18 cellular contexts compared by ENCODE assay signal in the genomic region with DNA sequence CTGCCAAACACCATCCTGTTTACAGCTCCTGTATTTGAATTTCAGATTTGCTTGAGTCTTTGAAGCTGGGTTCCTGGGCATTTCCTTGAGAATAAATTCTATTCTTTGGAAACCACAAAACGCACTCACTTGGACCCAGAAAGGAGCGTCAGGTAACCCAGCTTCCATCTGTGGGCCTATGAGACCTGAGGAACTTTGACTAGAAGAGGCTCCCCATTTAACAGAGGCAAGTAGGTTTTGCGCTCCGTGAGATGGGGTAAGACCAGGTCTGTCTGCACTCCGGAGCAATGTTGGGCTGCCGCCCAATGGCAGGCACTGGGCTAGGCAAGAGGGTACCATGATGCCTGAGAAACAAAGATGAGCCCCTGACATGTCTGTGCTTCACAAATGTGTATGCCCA. TPM values are rescaled to one million over a fixed set of nuclear protein-coding genes. Genes with fewer than 3 reads are reported as not detected.
DNase-seq lines count a peak whose midpoint lies in the region; ATAC-seq and TF ChIP-seq lines count a peak whose summit lies in the region.
"Had no signal": no experiment of that assay in that cellular context is flagged by ENCODE, and none has a peak within 500 bp of the region (broad histone marks: within the 10 kb centered on the region; RNA-seq: fewer than 3 reads in every experiment).

No MANE protein-coding gene starts in this region.

- H3K4me1 ChIP-seq in esophagus squamous epithelium (peaks cover 0 to 54% (median 4%) of the 10 kb centered on the region in 3 donors), GM23338 (ENCODE audit: insufficient read depth) (no peaks in the 10 kb centered on the region)
- H3K4me1 ChIP-seq: gastrocnemius medialis, pancreas had no signal

- TF ChIP-seq POLR2A in esophagus squamous epithelium (IDR thresholded peaks at IDR 0.05), result no peak

- H4K20me1 ChIP-seq in GM23338 (replicated peaks; ENCODE audit: insufficient read depth), result no peaks in the 10 kb centered on the region

- 79 to 92% methylated on average over 4 to 6 of the region's 6 CpGs for WGBS in esophagus squamous epithelium, 2 donors

- no peak overlapping the region for H2AFZ ChIP-seq in GM23338

- no peaks in the 10 kb centered on the region for H3K9me3 ChIP-seq in esophagus squamous epithelium
- H3K9me3 ChIP-seq: gastrocnemius medialis, pancreas, upper lobe of right lung had no signal

- peaks cover 0 to 31% (median 0%) of the 10 kb centered on the region in 4 donors for H3K27me3 ChIP-seq in esophagus squamous epithelium
- no peaks in the 10 kb centered on the region for H3K27me3 ChIP-seq in GM23338 (ENCODE audit: insufficient read depth)
- H3K27me3 ChIP-seq: pancreas had no signal

- CTCF ChIA-PET in activated naive CD4-positive, alpha-beta T cell treated with anti-CD3 and anti-CD28 coated beads for 36 hours (lab: Charles Lee), result interaction anchor here (0.6 to 11.6 kb wide), 19 partner anchors 8 to 131 kb away, joined by 3 to 153 read pairs (median 4); no protein-coding TSS in a partner anchor

- H3K36me3 ChIP-seq in esophagus squamous epithelium (no peaks in the 10 kb centered on the region), GM23338 (ENCODE audit: insufficient read depth) (no peaks in the 10 kb centered on the region)
- H3K36me3 ChIP-seq: gastrocnemius medialis, pancreas, upper lobe of right lung had no signal

- H3K4me2 ChIP-seq in GM23338, result no peak overlapping the region

- DNase-seq in activated naive CD4-positive, alpha-beta T cell treated with anti-CD3 and anti-CD28 coated beads for 36 hours, result peak; percentile 85
- DNase-seq in activated naive CD4-positive, alpha-beta T cell treated with Interleukin-2 at 50 U/mL for 16 hours, result no peak
- DNase-seq in activated T-cell treated with anti-CD3 and anti-CD28 coated beads, Interleukin-2, amount 50 U/mL, for 72 hours, result peak; percentile 46 to 54
- no peak for DNase-seq in esophagus squamous epithelium (lab: John Stamatoyannopoulos, UW)
- no peak for DNase-seq in Ammon's horn (ENCODE audit: low spot score)
- no peak for DNase-seq in GM23338 (ENCODE audit: low spot score)
- no peak for DNase-seq in natural killer cell treated with Interleukin-12 subunit alpha and Interleukin-12 subunit beta and Interleukin-15 and Interleukin-18, amount 100 ng/mL, for 72 hours (ENCODE audit: low spot score)
- DNase-seq: EL, gastrocnemius medialis, left cardiac atrium, NCI-H2081, NCI-H774, pancreas, upper lobe of right lung had no signal

- no peaks in the 10 kb centered on the region for H3K79me2 ChIP-seq in GM23338 (replicated peaks; ENCODE audit: insufficient read depth)

- no peaks in the 10 kb centered on the region for H3K9me3 Mint-ChIP-seq in activated naive CD4-positive, alpha-beta T cell treated with anti-CD3 and anti-CD28 coated beads for 36 hours
- H3K9me3 Mint-ChIP-seq in activated T-cell treated with anti-CD3 and anti-CD28 coated beads, Interleukin-2, amount 50 U/mL, for 72 hours, result no peaks in the 10 kb centered on the region
- H3K9me3 Mint-ChIP-seq in GM23338, result no peaks in the 10 kb centered on the region; the same call in 2 of the 3 replicates
- no peaks in the 10 kb centered on the region for H3K9me3 Mint-ChIP-seq in natural killer cell treated with Interleukin-12 subunit alpha and Interleukin-12 subunit beta and Interleukin-15 and Interleukin-18, amount 100 ng/mL, for 72 hours
- H3K9me3 Mint-ChIP-seq: IgD-negative memory B cell had no signal

- no peaks in the 10 kb centered on the region for H3F3A ChIP-seq in GM23338 (replicated peaks; ENCODE audit: low read depth)

- H3K9me2 ChIP-seq in GM23338 (ENCODE audit: insufficient read depth), result no peaks in the 10 kb centered on the region

- peak; percentile 78 to 81 for ATAC-seq in activated T-cell treated with anti-CD3 and anti-CD28 coated beads, Interleukin-2, amount 50 U/mL, for 72 hours (replicated peaks in 1 of 2)
- ATAC-seq in GM23338, result no peak
- ATAC-seq in natural killer cell treated with Interleukin-12 subunit alpha and Interleukin-12 subunit beta and Interleukin-15 and Interleukin-18, amount 100 ng/mL, for 72 hours, result no peak
- no peak for ATAC-seq in HG02870 (IDR thresholded peaks at IDR 0.05; ENCODE audit: unreplicated experiment)
- ATAC-seq: gastrocnemius medialis, left cardiac atrium, pancreas had no signal

- no peaks in the 10 kb centered on the region for H3K27me3 Mint-ChIP-seq in activated naive CD4-positive, alpha-beta T cell treated with anti-CD3 and anti-CD28 coated beads for 36 hours (ENCODE audit: low read depth)
- no peaks in the 10 kb centered on the region for H3K27me3 Mint-ChIP-seq in activated T-cell treated with anti-CD3 and anti-CD28 coated beads, Interleukin-2, amount 50 U/mL, for 72 hours (ENCODE audit: low read depth)
- peaks cover 3% of the 10 kb centered on the region for H3K27me3 Mint-ChIP-seq in GM23338 (ENCODE audit: insufficient read depth, low read depth, poor library complexity)
- peaks cover 8 to 10% of the 10 kb centered on the region in 2 donors for H3K27me3 Mint-ChIP-seq in natural killer cell treated with Interleukin-12 subunit alpha and Interleukin-12 subunit beta and Interleukin-15 and Interleukin-18, amount 100 ng/mL, for 72 hours

- H3K4me3 Mint-ChIP-seq in activated naive CD4-positive, alpha-beta T cell treated with anti-CD3 and anti-CD28 coated beads for 36 hours, result peak overlapping the region; percentile 78
- H3K4me3 Mint-ChIP-seq in activated T-cell treated with anti-CD3 and anti-CD28 coated beads, Interleukin-2, amount 50 U/mL, for 72 hours, result peak overlapping the region; percentile 82 to 85
- no peak overlapping the region for H3K4me3 Mint-ChIP-seq in GM23338
- no peak overlapping the region for H3K4me3 Mint-ChIP-seq in natural killer cell treated with Interleukin-12 subunit alpha and Interleukin-12 subunit beta and Interleukin-15 and Interleukin-18, amount 100 ng/mL, for 72 hours

- no peaks in the 10 kb centered on the region for H3K36me3 Mint-ChIP-seq in activated naive CD4-positive, alpha-beta T cell treated with anti-CD3 and anti-CD28 coated beads for 36 hours (ENCODE audit: low read depth)
- no peaks in the 10 kb centered on the region for H3K36me3 Mint-ChIP-seq in activated T-cell treated with anti-CD3 and anti-CD28 coated beads, Interleukin-2, amount 50 U/mL, for 72 hours (ENCODE audit: insufficient read depth in 2 of 2)
- no peaks in the 10 kb centered on the region for H3K36me3 Mint-ChIP-seq in GM23338 (ENCODE audit: low read depth)
- no peaks in the 10 kb centered on the region for H3K36me3 Mint-ChIP-seq in natural killer cell treated with Interleukin-12 subunit alpha and Interleukin-12 subunit beta and Interleukin-15 and Interleukin-18, amount 100 ng/mL, for 72 hours
- H3K36me3 Mint-ChIP-seq: IgD-negative memory B cell had no signal

- peaks cover 69% of the 10 kb centered on the region for H3K4me1 Mint-ChIP-seq in activated naive CD4-positive, alpha-beta T cell treated with anti-CD3 and anti-CD28 coated beads for 36 hours (ENCODE audit: low read depth)
- H3K4me1 Mint-ChIP-seq in activated T-cell treated with anti-CD3 and anti-CD28 coated beads, Interleukin-2, amount 50 U/mL, for 72 hours (ENCODE audit: low read depth), result peaks cover 56% of the 10 kb centered on the region
- H3K4me1 Mint-ChIP-seq in GM23338, result peaks cover 4% of the 10 kb centered on the region; the same call in 1 of the 3 replicates
- no peaks in the 10 kb centered on the region for H3K4me1 Mint-ChIP-seq in natural killer cell treated with Interleukin-12 subunit alpha and Interleukin-12 subunit beta and Interleukin-15 and Interleukin-18, amount 100 ng/mL, for 72 hours (ENCODE audit: low read depth in 2 of 2)
- H3K4me1 Mint-ChIP-seq: IgD-negative memory B cell had no signal

- H3K27ac Mint-ChIP-seq in activated naive CD4-positive, alpha-beta T cell treated with anti-CD3 and anti-CD28 coated beads for 36 hours, result peak overlapping the region; percentile 67
- peak overlapping the region; percentile 25 for H3K27ac Mint-ChIP-seq in activated T-cell treated with anti-CD3 and anti-CD28 coated beads, Interleukin-2, amount 50 U/mL, for 72 hours
- no peak overlapping the region for H3K27ac Mint-ChIP-seq in GM23338
- no peak overlapping the region for H3K27ac Mint-ChIP-seq in natural killer cell treated with Interleukin-12 subunit alpha and Interleukin-12 subunit beta and Interleukin-15 and Interleukin-18, amount 100 ng/mL, for 72 hours

- H3K4me3 ChIP-seq in esophagus squamous epithelium, result peak overlapping the region in 3 of 4 donors; percentile 50 to 60 (median 51)
- no peak overlapping the region for H3K4me3 ChIP-seq in GM23338
- H3K4me3 ChIP-seq: gastrocnemius medialis, upper lobe of right lung had no signal

- peak overlapping the region in 2 of 4 donors; percentile 74 to 84 for H3K27ac ChIP-seq in esophagus squamous epithelium
- no peak overlapping the region for H3K27ac ChIP-seq in GM23338 (ENCODE audit: low read depth)
- H3K27ac ChIP-seq: gastrocnemius medialis, pancreas, upper lobe of right lung had no signal

- intact Hi-C loops in activated naive CD4-positive, alpha-beta T cell treated with anti-CD3 and anti-CD28 coated beads for 36 hours (cut with micrococcal nuclease), result loop anchor here (1.0 to 10.0 kb wide), 11 partner anchors 20 to 525 kb away; a partner anchor contains a TSS
- intact Hi-C loops in esophagus squamous epithelium (cut with DNase I), result loop anchor here (10.0 kb wide), 1 partner anchor 132 kb away; no protein-coding TSS in a partner anchor

- peak in 2 of 6 experiments; percentile 32 to 37 for TF ChIP-seq CTCF in esophagus squamous epithelium (IDR thresholded peaks at IDR 0.05)
- TF ChIP-seq CTCF in GM23338 (conservative IDR thresholded peaks at IDR 0.05; ENCODE audit: low read depth in 2 of 2), result 0 out of 4 replicates have a peak, but pooled peaks of 1 of the 2 experiments have one; percentile 22

TF ChIP-seq in GM23338, 12 proteins besides CTCF, POLR2A, EP300 and RAD21 (continues in another document):
- TF ChIP-seq EZH2 (IDR thresholded peaks at IDR 0.05; ENCODE audit: low read depth, unreplicated experiment) (no peak), STAT1 (IDR thresholded peaks at IDR 0.05; ENCODE audit: unreplicated experiment) (no peak)

RNA-seq across cellular contexts. Expression of a gene that starts 1.9 kb away (rescaled TPM):
- 1 to 10 TPM; 1.1 to 1.3 TPM for total RNA-seq in activated naive CD4-positive, alpha-beta T cell treated with anti-CD3 and anti-CD28 coated beads for 36 hours
- total RNA-seq in activated T-cell treated with anti-CD3 and anti-CD28 coated beads, Interleukin-2, amount 50 U/mL, for 72 hours, result 1 to 10 TPM in 1 of 2 donors, under 1 TPM in 1; 0.28 to 1.4 TPM
- 1 to 10 TPM; 3.9 to 5.3 (median 4.4) TPM for total RNA-seq in esophagus squamous epithelium
- total RNA-seq in GM23338 (2014; rRNA removed; shearing (Covaris generic)), result not detected in 2 replicates
- polyA plus RNA-seq in GM23338 (2016; fragmentation: Nextera tagmentation; extraction: Ambion mirVana), result 0.10 TPM in 1 of 2 replicates, not detected in the other
- total RNA-seq in natural killer cell treated with Interleukin-12 subunit alpha and Interleukin-12 subunit beta and Interleukin-15 and Interleukin-18, amount 100 ng/mL, for 72 hours, result not detected
- total RNA-seq: A673, gastrocnemius medialis, RPMI7951 had no signal

Comparison
In these comparisons a context has a peak if more than half of its experiments do, and no peak if none do; other contexts are left out.
1. DNase-seq: peak in activated naive CD4-positive, alpha-beta T cell treated with anti-CD3 and anti-CD28 coated beads for 36 hours (single experiment) and activated T-cell treated with anti-CD3 and anti-CD28 coated beads, Interleukin-2, amount 50 U/mL, for 72 hours (2 of 2); none in activated naive CD4-positive, alpha-beta T cell treated with Interleukin-2 at 50 U/mL for 16 hours (single experiment), esophagus squamous epithelium (single experiment), Ammon's horn (single experiment), GM23338 (single experiment) and natural killer cell treated with Interleukin-12 subunit alpha and Interleukin-12 subunit beta and Interleukin-15 and Interleukin-18, amount 100 ng/mL, for 72 hours (single experiment).
2. H3K27ac Mint-ChIP-seq: peak in activated naive CD4-positive, alpha-beta T cell treated with anti-CD3 and anti-CD28 coated beads for 36 hours (single experiment) and activated T-cell treated with anti-CD3 and anti-CD28 coated beads, Interleukin-2, amount 50 U/mL, for 72 hours (single experiment); none in GM23338 (single experiment) and natural killer cell treated with Interleukin-12 subunit alpha and Interleukin-12 subunit beta and Interleukin-15 and Interleukin-18, amount 100 ng/mL, for 72 hours (0 of 2).
3. H3K4me3 Mint-ChIP-seq: peak in activated naive CD4-positive, alpha-beta T cell treated with anti-CD3 and anti-CD28 coated beads for 36 hours (single experiment) and activated T-cell treated with anti-CD3 and anti-CD28 coated beads, Interleukin-2, amount 50 U/mL, for 72 hours (2 of 2); none in GM23338 (single experiment) and natural killer cell treated with Interleukin-12 subunit alpha and Interleukin-12 subunit beta and Interleukin-15 and Interleukin-18, amount 100 ng/mL, for 72 hours (single experiment).
4. ATAC-seq: peak in activated T-cell treated with anti-CD3 and anti-CD28 coated beads, Interleukin-2, amount 50 U/mL, for 72 hours (2 of 2); none in GM23338 (single experiment), natural killer cell treated with Interleukin-12 subunit alpha and Interleukin-12 subunit beta and Interleukin-15 and Interleukin-18, amount 100 ng/mL, for 72 hours (0 of 2) and HG02870 (single experiment).